1 cellular context compared by ENCODE assay signal in genomic region chr2:85602476-85603234, GRCh38.
A peak's percentile ranks its signal among the peaks of the same experiment; 100 is the strongest.
TF ChIP-seq lines count a peak whose summit lies in the region.

Gene TMEM150A (minus strand): TSS chr2:85602698. CDS start chr2:85601948, 750 bp downstream.

TF ChIP-seq in K562, 482 proteins besides CTCF, POLR2A, EP300 and RAD21 (continued from another document and continues in another):
- TF ChIP-seq RREB1 (CRISPR knock-in tag; IDR thresholded peaks at IDR 0.05) (peak; percentile 79; the same call in 1 of the 2 replicates), SMC3 (conservative IDR thresholded peaks at IDR 0.05; ENCODE audit: insufficient read depth, low read depth, low read length) (peak; percentile 25; the same call in 1 of the 2 replicates), SRSF3 (IDR thresholded peaks at IDR 0.05; ENCODE audit: insufficient read depth, low read length) (no peak), ETV1 (tag; conservative IDR thresholded peaks at IDR 0.05; ENCODE audit: low read depth) (no peak), ZNF263 (CRISPR knock-in tag; IDR thresholded peaks at IDR 0.05; ENCODE audit: borderline replicate concordance) (no peak), ZNF121 (CRISPR knock-in tag; conservative IDR thresholded peaks at IDR 0.05) (no peak), FUS (optimal IDR thresholded peaks at IDR 0.05; ENCODE audit: low read depth, low read length) (peak; percentile 90), ETS2 (tag; IDR thresholded peaks at IDR 0.05; ENCODE audit: borderline replicate concordance, poor library complexity, severe bottlenecking) (no peak), ZNF134 (CRISPR knock-in tag; conservative IDR thresholded peaks at IDR 0.05) (no peak), ZBTB9 (CRISPR knock-in tag; IDR thresholded peaks at IDR 0.05) (no peak; the same call in 1 of the 2 replicates), AFF1 (IDR thresholded peaks at IDR 0.05; ENCODE audit: low read depth in 1 of 2, partially characterized antibody in 2 of 2) (peak in 1 of 2 experiments; percentile 93), SIN3A (IDR thresholded peaks at IDR 0.05; ENCODE audit: borderline replicate concordance in 2 of 2, control insufficient read depth in 1 of 2, low read depth in 2 of 2, low read length in 2 of 2) (peak; percentile 99), ZFPM2 (CRISPR knock-in tag; IDR thresholded peaks at IDR 0.05) (no peak), NR4A1 (CRISPR knock-in tag; IDR thresholded peaks at IDR 0.05) (no peak), NR4A1 (tag; IDR thresholded peaks at IDR 0.05) (no peak), FIP1L1 (IDR thresholded peaks at IDR 0.05; ENCODE audit: low read depth, low read length, poor library complexity, severe bottlenecking) (peak; percentile 90), ETS1 (conservative IDR thresholded peaks at IDR 0.05; ENCODE audit: control insufficient read depth, low read depth, low read length) (peak; percentile 97), ZNF780A (CRISPR knock-in tag; IDR thresholded peaks at IDR 0.05) (no peak), MTA2 (IDR thresholded peaks at IDR 0.05; ENCODE audit: low read depth) (no peak), ZNF592 (IDR thresholded peaks at IDR 0.05) (peak; percentile 71), ELK1 (CRISPR knock-in tag; IDR thresholded peaks at IDR 0.05) (no peak), CTBP1 (IDR thresholded peaks at IDR 0.05; ENCODE audit: borderline replicate concordance) (peak; percentile 81), RFX5 (IDR thresholded peaks at IDR 0.05; ENCODE audit: low read depth, low read length) (no peak), ZNF143 (CRISPR knock-in tag; IDR thresholded peaks at IDR 0.05) (peak; percentile 82), CREM (IDR thresholded peaks at IDR 0.05; ENCODE audit: low read depth) (peak; percentile 95), ARID2 (IDR thresholded peaks at IDR 0.05) (no peak), PKNOX1 (IDR thresholded peaks at IDR 0.05) (no peak), RBM14 (IDR thresholded peaks at IDR 0.05; ENCODE audit: borderline replicate concordance, insufficient read depth, low read depth, low read length) (0 out of 2 replicates have a peak, but pooled peaks have one; percentile 52), NEUROD1 (IDR thresholded peaks at IDR 0.05; ENCODE audit: borderline replicate concordance, low read depth, low read length, partially characterized antibody) (no peak), BRCA1 (IDR thresholded peaks at IDR 0.05) (no peak), BRCA1 (CRISPR knock-in tag; IDR thresholded peaks at IDR 0.05) (no peak), CTCFL (IDR thresholded peaks at IDR 0.05; ENCODE audit: borderline replicate concordance, insufficient read depth, low read depth, low read length, poor library complexity, severe bottlenecking) (peak; percentile 97), VEZF1 (CRISPR knock-in tag; IDR thresholded peaks at IDR 0.05) (peak; percentile 89)
